In the genomic region with DNA sequence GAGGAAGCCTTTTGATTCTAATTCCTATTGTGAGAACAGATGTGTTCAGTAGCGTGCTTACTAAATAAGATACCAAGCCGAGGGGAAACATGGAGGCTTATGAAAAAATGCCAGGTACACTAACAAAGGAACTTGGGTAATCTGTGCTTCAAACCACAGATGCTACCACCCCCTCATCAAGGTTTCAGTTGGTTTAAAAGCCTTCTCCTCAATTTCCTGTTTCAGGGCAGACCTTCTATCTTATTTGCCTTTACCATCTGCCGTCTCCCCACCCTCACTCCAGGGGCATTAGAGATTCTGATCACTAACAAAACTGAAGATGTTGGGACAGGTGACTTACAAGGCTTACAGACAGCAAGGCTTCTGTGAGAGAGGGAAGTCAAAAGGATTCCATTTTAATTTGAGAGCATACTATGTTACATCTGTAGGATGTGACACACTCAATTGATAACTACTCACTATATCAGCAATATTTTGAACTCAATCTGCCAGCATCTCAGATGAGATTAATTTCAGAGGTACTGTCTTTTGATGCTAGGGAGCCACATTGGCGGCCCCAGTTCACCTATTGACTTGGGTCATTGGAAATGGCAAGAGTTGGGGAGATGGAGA, we compare ENCODE assay signal across 12 cellular contexts.
DNase-seq lines count a peak whose midpoint lies in the region; ATAC-seq and TF ChIP-seq lines count a peak whose summit lies in the region.
"Had no signal": no experiment of that assay in that cellular context is flagged by ENCODE, and none has a peak within 500 bp of the region (broad histone marks: within the 10 kb centered on the region; RNA-seq: fewer than 3 reads in every experiment).

No MANE protein-coding gene starts in this region.

- 78 to 81% methylated on average over 4 of the region's 4 CpGs for WGBS in tibial nerve, 2 donors
- 35% methylated on average over 4 of the region's 4 CpGs for WGBS in SK-N-SH (ENCODE audit: low lambda C conversion rate)

- peak overlapping the region; percentile 58 for H3K4me3 ChIP-seq in CD4-positive, CD25-positive, alpha-beta regulatory T cell (ENCODE audit: low read depth, low read length)
- no peak overlapping the region for H3K4me3 ChIP-seq in tibial nerve
- no peak overlapping the region for H3K4me3 ChIP-seq in SK-N-SH (ENCODE audit: low read depth in 2 of 2, low read length in 1 of 2)
- no peak overlapping the region for H3K4me3 ChIP-seq in upper lobe of right lung
- H3K4me3 ChIP-seq: testis had no signal

- H3K36me3 Mint-ChIP-seq in CD4-positive, CD25-positive, alpha-beta regulatory T cell, result no peaks in the 10 kb centered on the region

- H3K27me3 ChIP-seq in CD4-positive, CD25-positive, alpha-beta regulatory T cell (ENCODE audit: control insufficient read depth, insufficient read depth, low read length), result no peaks in the 10 kb centered on the region
- H3K27me3 ChIP-seq in tibial nerve, result no peaks in the 10 kb centered on the region
- no peaks in the 10 kb centered on the region for H3K27me3 ChIP-seq in SK-N-SH (ENCODE audit: insufficient read depth)
- no peaks in the 10 kb centered on the region for H3K27me3 ChIP-seq in upper lobe of right lung
- H3K27me3 ChIP-seq: testis had no signal

- H3K4me2 ChIP-seq in SK-N-SH, result no peak overlapping the region

- POLR2A ChIA-PET in SK-N-SH (lab: Yijun Ruan, JAX), result no interaction called here

- peak; percentile 55 to 57 for ATAC-seq in CD4-positive, CD25-positive, alpha-beta regulatory T cell (ENCODE audit: low read depth in 2 of 2)
- peak; percentile 69 for ATAC-seq in GM19025 (IDR thresholded peaks at IDR 0.05; ENCODE audit: low read depth, unreplicated experiment)
- peak; percentile 59 for ATAC-seq in HG02973 (IDR thresholded peaks at IDR 0.05; ENCODE audit: unreplicated experiment)
- no peak for ATAC-seq in upper lobe of right lung

- no peak for TF ChIP-seq POLR2A in tibial nerve (IDR thresholded peaks at IDR 0.05)

- H3K9ac ChIP-seq in SK-N-SH, result no peak overlapping the region

- peak overlapping the region; percentile 5 to 80 (median 80) for H3K27ac Mint-ChIP-seq in CD4-positive, CD25-positive, alpha-beta regulatory T cell

- H3F3A ChIP-seq in SK-N-SH (replicated peaks; ENCODE audit: insufficient read depth), result no peaks in the 10 kb centered on the region

- peaks cover 15% of the 10 kb centered on the region for H3K4me1 ChIP-seq in CD4-positive, CD25-positive, alpha-beta regulatory T cell (ENCODE audit: control insufficient read depth, insufficient read depth, low read length, poor library complexity, severe bottlenecking)
- H3K4me1 ChIP-seq in tibial nerve, result peaks cover 0 to 6% (median 0%) of the 10 kb centered on the region in 4 donors
- H3K4me1 ChIP-seq in SK-N-SH (ENCODE audit: control insufficient read depth in 1 of 2, insufficient read depth in 2 of 2, low read depth in 1 of 2, low read length in 1 of 2), result no peaks in the 10 kb centered on the region
- no peaks in the 10 kb centered on the region for H3K4me1 ChIP-seq in upper lobe of right lung
- H3K4me1 ChIP-seq: testis had no signal

- H3K27ac ChIP-seq in CD4-positive, CD25-positive, alpha-beta regulatory T cell (ENCODE audit: insufficient read depth, low read length, poor library complexity, severe bottlenecking), result no peak overlapping the region
- no peak overlapping the region for H3K27ac ChIP-seq in tibial nerve
- H3K27ac ChIP-seq in SK-N-SH (ENCODE audit: low read depth in 2 of 2, low read length in 1 of 2), result no peak overlapping the region
- H3K27ac ChIP-seq in upper lobe of right lung, result no peak overlapping the region
- H3K27ac ChIP-seq: HL-60, testis had no signal

- H3K79me2 ChIP-seq in SK-N-SH (ENCODE audit: insufficient read depth), result no peaks in the 10 kb centered on the region

- H3K4me3 Mint-ChIP-seq in CD4-positive, CD25-positive, alpha-beta regulatory T cell, result peak overlapping the region in 2 of 4 donors; percentile 36 to 65

- TF ChIP-seq CTCF in tibial nerve (IDR thresholded peaks at IDR 0.05) (no peak), SK-N-SH (IDR thresholded peaks at IDR 0.05) (no peak), upper lobe of right lung (IDR thresholded peaks at IDR 0.05) (no peak)

- H3K9me3 Mint-ChIP-seq in CD4-positive, CD25-positive, alpha-beta regulatory T cell, result peaks cover 0 to 2% (median 0%) of the 10 kb centered on the region in 7 donors

- TF ChIP-seq EP300 in tibial nerve (IDR thresholded peaks at IDR 0.05) (no peak), SK-N-SH (IDR thresholded peaks at IDR 0.05; ENCODE audit: borderline replicate concordance in 1 of 2, low read depth in 1 of 2, low read length in 1 of 2) (no peak)

- DNase-seq in CD4-positive, CD25-positive, alpha-beta regulatory T cell, result peak in 2 of 3 donors; percentile 40 to 78
- DNase-seq in RPMI8226, result peak; percentile 82
- no peak for DNase-seq in tibial nerve (ENCODE audit: low spot score in 2 of 2)
- no peak for DNase-seq in SK-N-SH
- DNase-seq in upper lobe of right lung, result no peak
- DNase-seq in dermis blood vessel endothelial cell, result no peak
- DNase-seq: hypothalamus, Right ventricle myocardium superior, testis had no signal

- H3K9me2 ChIP-seq in SK-N-SH, result no peaks in the 10 kb centered on the region

- intact Hi-C loops in upper lobe of right lung (cut with DNase I), result no loop called here

- no peaks in the 10 kb centered on the region for H3K36me3 ChIP-seq in CD4-positive, CD25-positive, alpha-beta regulatory T cell (ENCODE audit: control insufficient read depth, insufficient read depth, low read length)
- H3K36me3 ChIP-seq in tibial nerve (no peaks in the 10 kb centered on the region), SK-N-SH (replicated peaks in 1 of 2; ENCODE audit: control insufficient read depth in 1 of 2, insufficient read depth in 2 of 2, low read length in 1 of 2) (no peaks in the 10 kb centered on the region), upper lobe of right lung (no peaks in the 10 kb centered on the region)

- no peaks in the 10 kb centered on the region for H4K20me1 ChIP-seq in SK-N-SH (ENCODE audit: insufficient read depth)

- CTCF ChIA-PET in SK-N-SH (lab: Yijun Ruan, JAX), result no interaction called here

- peaks cover 17 to 28% (median 23%) of the 10 kb centered on the region in 4 donors for H3K4me1 Mint-ChIP-seq in CD4-positive, CD25-positive, alpha-beta regulatory T cell

- H2AFZ ChIP-seq in SK-N-SH (ENCODE audit: low read depth), result no peak overlapping the region

- no peaks in the 10 kb centered on the region for H3K9me3 ChIP-seq in CD4-positive, CD25-positive, alpha-beta regulatory T cell (ENCODE audit: control insufficient read depth in 2 of 2, low read length in 2 of 2)
- H3K9me3 ChIP-seq in tibial nerve, result peaks cover 0 to 6% (median 0%) of the 10 kb centered on the region in 4 donors
- H3K9me3 ChIP-seq in SK-N-SH, result no peaks in the 10 kb centered on the region
- no peaks in the 10 kb centered on the region for H3K9me3 ChIP-seq in upper lobe of right lung
- H3K9me3 ChIP-seq: testis had no signal

- H3K27me3 Mint-ChIP-seq in CD4-positive, CD25-positive, alpha-beta regulatory T cell, result no peaks in the 10 kb centered on the region

- TF ChIP-seq RAD21 in SK-N-SH (IDR thresholded peaks at IDR 0.05; ENCODE audit: low read length), result no peak

TF ChIP-seq in SK-N-SH, 30 proteins besides CTCF, POLR2A, EP300 and RAD21:
- TF ChIP-seq EZH2phosphoT487 (IDR thresholded peaks at IDR 0.05; ENCODE audit: borderline replicate concordance, low read depth) (no peak), TCF12 (IDR thresholded peaks at IDR 0.05) (no peak), YY1 (IDR thresholded peaks at IDR 0.05; ENCODE audit: low read depth) (no peak), FOXM1 (IDR thresholded peaks at IDR 0.05; ENCODE audit: low read depth) (no peak), MEF2A (IDR thresholded peaks at IDR 0.05; ENCODE audit: borderline replicate concordance, low read depth) (no peak), ELF1 (IDR thresholded peaks at IDR 0.05) (no peak)
- TF ChIP-seq, protein P1, sequence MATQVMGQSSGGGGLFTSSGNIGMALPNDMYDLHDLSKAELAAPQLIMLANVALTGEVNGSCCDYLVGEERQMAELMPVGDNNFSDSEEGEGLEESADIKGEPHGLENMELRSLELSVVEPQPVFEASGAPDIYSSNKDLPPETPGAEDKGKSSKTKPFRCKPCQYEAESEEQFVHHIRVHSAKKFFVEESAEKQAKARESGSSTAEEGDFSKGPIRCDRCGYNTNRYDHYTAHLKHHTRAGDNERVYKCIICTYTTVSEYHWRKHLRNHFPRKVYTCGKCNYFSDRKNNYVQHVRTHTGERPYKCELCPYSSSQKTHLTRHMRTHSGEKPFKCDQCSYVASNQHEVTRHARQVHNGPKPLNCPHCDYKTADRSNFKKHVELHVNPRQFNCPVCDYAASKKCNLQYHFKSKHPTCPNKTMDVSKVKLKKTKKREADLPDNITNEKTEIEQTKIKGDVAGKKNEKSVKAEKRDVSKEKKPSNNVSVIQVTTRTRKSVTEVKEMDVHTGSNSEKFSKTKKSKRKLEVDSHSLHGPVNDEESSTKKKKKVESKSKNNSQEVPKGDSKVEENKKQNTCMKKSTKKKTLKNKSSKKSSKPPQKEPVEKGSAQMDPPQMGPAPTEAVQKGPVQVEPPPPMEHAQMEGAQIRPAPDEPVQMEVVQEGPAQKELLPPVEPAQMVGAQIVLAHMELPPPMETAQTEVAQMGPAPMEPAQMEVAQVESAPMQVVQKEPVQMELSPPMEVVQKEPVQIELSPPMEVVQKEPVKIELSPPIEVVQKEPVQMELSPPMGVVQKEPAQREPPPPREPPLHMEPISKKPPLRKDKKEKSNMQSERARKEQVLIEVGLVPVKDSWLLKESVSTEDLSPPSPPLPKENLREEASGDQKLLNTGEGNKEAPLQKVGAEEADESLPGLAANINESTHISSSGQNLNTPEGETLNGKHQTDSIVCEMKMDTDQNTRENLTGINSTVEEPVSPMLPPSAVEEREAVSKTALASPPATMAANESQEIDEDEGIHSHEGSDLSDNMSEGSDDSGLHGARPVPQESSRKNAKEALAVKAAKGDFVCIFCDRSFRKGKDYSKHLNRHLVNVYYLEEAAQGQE (IDR thresholded peaks at IDR 0.05; ENCODE audit: low read depth, low read length), result no peak
TF ChIP-seq in SK-N-SH: peak in this region for 0.

Comparison
In these comparisons a context has a peak if more than half of its experiments do, and no peak if none do; other contexts are left out.
1. DNase-seq: peak in CD4-positive, CD25-positive, alpha-beta regulatory T cell (2 of 3) and RPMI8226 (single experiment); none in tibial nerve (0 of 2), SK-N-SH (single experiment), upper lobe of right lung (single experiment) and dermis blood vessel endothelial cell (single experiment).